Comparison of ENCODE assay signal across 9 cellular contexts in the genomic region with DNA sequence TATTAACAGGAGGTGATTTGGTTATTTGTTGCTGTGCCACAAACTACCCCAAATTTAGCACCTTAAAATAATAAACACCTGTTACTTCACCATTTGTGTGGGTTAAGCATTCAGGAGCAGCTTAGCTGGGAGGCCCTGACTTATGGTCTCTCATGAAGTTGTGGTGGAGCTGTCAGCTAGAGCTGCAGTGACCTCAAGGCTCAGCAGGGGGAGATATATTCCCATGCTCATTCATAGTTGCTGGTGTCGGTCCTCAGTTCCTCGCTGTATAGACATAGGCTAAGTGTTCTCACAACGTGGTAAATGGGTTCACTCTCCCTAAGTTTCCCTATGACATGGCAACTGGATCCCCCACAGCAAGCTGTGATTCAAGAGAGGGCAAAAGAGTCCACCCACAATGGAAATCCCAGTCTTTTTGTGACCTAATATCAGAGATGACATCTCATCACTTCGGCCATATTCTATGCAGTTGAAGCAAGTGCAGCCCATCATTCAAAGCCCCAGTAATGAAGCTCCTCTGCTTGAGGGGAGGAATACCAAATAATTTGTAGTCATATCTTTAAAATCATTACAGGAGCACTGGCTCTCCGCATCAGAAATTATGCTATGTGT. TPM values are rescaled to one million over a fixed set of nuclear protein-coding genes. Genes with fewer than 3 reads are reported as not detected.
A peak's percentile ranks its signal among the peaks of the same experiment; 100 is the strongest.
DNase-seq lines count a peak whose midpoint lies in the region; ATAC-seq and TF ChIP-seq lines count a peak whose summit lies in the region.
"Had no signal": no experiment of that assay in that cellular context is flagged by ENCODE, and none has a peak within 500 bp of the region (broad histone marks: within the 10 kb centered on the region; RNA-seq: fewer than 3 reads in every experiment).

No MANE protein-coding gene starts in this region.

- H3K4me3 Mint-ChIP-seq in CD4-positive, alpha-beta T cell, result no peak overlapping the region
- H3K4me3 Mint-ChIP-seq in natural killer cell, result no peak overlapping the region

- no peaks in the 10 kb centered on the region for H3K9me3 ChIP-seq in CD4-positive, alpha-beta T cell (ENCODE audit: control insufficient read depth, low read length)

- H3K36me3 Mint-ChIP-seq in CD4-positive, alpha-beta T cell (ENCODE audit: low read depth), result no peaks in the 10 kb centered on the region
- no peaks in the 10 kb centered on the region for H3K36me3 Mint-ChIP-seq in natural killer cell

- ATAC-seq in CD4-positive, alpha-beta T cell (ENCODE audit: poor library complexity), result no peak
- ATAC-seq in GM18867 (IDR thresholded peaks at IDR 0.05; ENCODE audit: unreplicated experiment), result peak; percentile 86
- ATAC-seq in natural killer cell, result peak in 2 of 3 donors; percentile 50 to 65
- no peak for ATAC-seq in GM21423 (IDR thresholded peaks at IDR 0.05; ENCODE audit: unreplicated experiment)
- no peak for ATAC-seq in HG03432 (IDR thresholded peaks at IDR 0.05; ENCODE audit: unreplicated experiment)

- CTCF ChIA-PET in CD4-positive, alpha-beta T cell (lab: Charles Lee), result interaction anchor here (1.2 to 1.8 kb wide), 3 partner anchors 258 to 457 kb away, joined by 5 to 6 read pairs (median 5); no protein-coding TSS in a partner anchor

- POLR2A ChIA-PET in CD4-positive, alpha-beta T cell (lab: Charles Lee), result interaction anchor here (0.6 kb wide), 1 partner anchor 143 kb away, joined by 3 read pairs; no protein-coding TSS in a partner anchor

- no peaks in the 10 kb centered on the region for H3K27me3 ChIP-seq in CD4-positive, alpha-beta T cell (ENCODE audit: control insufficient read depth, insufficient read depth, low read length)

- H3K9me3 Mint-ChIP-seq in CD4-positive, alpha-beta T cell, result no peaks in the 10 kb centered on the region
- no peaks in the 10 kb centered on the region for H3K9me3 Mint-ChIP-seq in natural killer cell

- TF ChIP-seq EP300 in Ishikawa (IDR thresholded peaks at IDR 0.05; ENCODE audit: borderline replicate concordance), result no peak

- in situ Hi-C loops in SK-MEL-5 (cut with HindIII; ENCODE audit: low pct_unique_long_range_greater_than_20kb, low sequenced_read_pairs), result loop anchor here (25.0 kb wide), 1 partner anchor 259 kb away; no protein-coding TSS in a partner anchor

- peak; percentile 90 for TF ChIP-seq RAD21 in Ishikawa (IDR thresholded peaks at IDR 0.05; ENCODE audit: low read depth)

- H3K27me3 Mint-ChIP-seq in CD4-positive, alpha-beta T cell, result no peaks in the 10 kb centered on the region
- H3K27me3 Mint-ChIP-seq in natural killer cell (ENCODE audit: low read depth in 2 of 2), result no peaks in the 10 kb centered on the region

- H3K27ac Mint-ChIP-seq in CD4-positive, alpha-beta T cell, result no peak overlapping the region
- H3K27ac Mint-ChIP-seq in natural killer cell, result no peak overlapping the region

- H3K27ac ChIP-seq in CD4-positive, alpha-beta T cell (ENCODE audit: low read depth, low read length), result no peak overlapping the region
- H3K27ac ChIP-seq: SK-N-MC had no signal

- intact Hi-C loops in CD4-positive, alpha-beta T cell (cut with DNase I, micrococcal nuclease), result no loop called here
- intact Hi-C loops in natural killer cell (cut with micrococcal nuclease), result loop anchor here (10.0 kb wide), 1 partner anchor 256 kb away; no protein-coding TSS in a partner anchor

- TF ChIP-seq CTCF in CD4-positive, alpha-beta T cell (IDR thresholded peaks at IDR 0.05), result peak; percentile 21
- no peak for TF ChIP-seq CTCF in natural killer cell (IDR thresholded peaks at IDR 0.05)

- DNase-seq in CD4-positive, alpha-beta T cell, result peak in 2 of 10 experiments; percentile 1 to 13
- DNase-seq in SK-MEL-5 (ENCODE audit: low read depth, low spot score) (peak; percentile 85), natural killer cell (no peak)
- DNase-seq in effector CD8-positive, alpha-beta T cell (lab: John Stamatoyannopoulos, UW), result peak; percentile 1

- no peaks in the 10 kb centered on the region for H3K4me1 Mint-ChIP-seq in CD4-positive, alpha-beta T cell (ENCODE audit: low read depth)
- H3K4me1 Mint-ChIP-seq in natural killer cell, result no peaks in the 10 kb centered on the region

TF ChIP-seq in Ishikawa, 13 proteins besides CTCF, POLR2A, EP300 and RAD21:
- TF ChIP-seq TEAD4 (IDR thresholded peaks at IDR 0.05) (no peak), CREB1 (IDR thresholded peaks at IDR 0.05; ENCODE audit: low read depth) (no peak), TCF12 (IDR thresholded peaks at IDR 0.05; ENCODE audit: low read depth) (no peak), NFIC (IDR thresholded peaks at IDR 0.05) (no peak), TAF1 (IDR thresholded peaks at IDR 0.05; ENCODE audit: low read depth) (no peak), YY1 (IDR thresholded peaks at IDR 0.05; ENCODE audit: low read depth) (no peak), ZBTB7A (IDR thresholded peaks at IDR 0.05; ENCODE audit: low read depth) (no peak), EGR1 (IDR thresholded peaks at IDR 0.05) (no peak), FOXM1 (IDR thresholded peaks at IDR 0.05; ENCODE audit: borderline replicate concordance, low read depth) (no peak), CEBPB (IDR thresholded peaks at IDR 0.05) (no peak)
- TF ChIP-seq, protein P1, sequence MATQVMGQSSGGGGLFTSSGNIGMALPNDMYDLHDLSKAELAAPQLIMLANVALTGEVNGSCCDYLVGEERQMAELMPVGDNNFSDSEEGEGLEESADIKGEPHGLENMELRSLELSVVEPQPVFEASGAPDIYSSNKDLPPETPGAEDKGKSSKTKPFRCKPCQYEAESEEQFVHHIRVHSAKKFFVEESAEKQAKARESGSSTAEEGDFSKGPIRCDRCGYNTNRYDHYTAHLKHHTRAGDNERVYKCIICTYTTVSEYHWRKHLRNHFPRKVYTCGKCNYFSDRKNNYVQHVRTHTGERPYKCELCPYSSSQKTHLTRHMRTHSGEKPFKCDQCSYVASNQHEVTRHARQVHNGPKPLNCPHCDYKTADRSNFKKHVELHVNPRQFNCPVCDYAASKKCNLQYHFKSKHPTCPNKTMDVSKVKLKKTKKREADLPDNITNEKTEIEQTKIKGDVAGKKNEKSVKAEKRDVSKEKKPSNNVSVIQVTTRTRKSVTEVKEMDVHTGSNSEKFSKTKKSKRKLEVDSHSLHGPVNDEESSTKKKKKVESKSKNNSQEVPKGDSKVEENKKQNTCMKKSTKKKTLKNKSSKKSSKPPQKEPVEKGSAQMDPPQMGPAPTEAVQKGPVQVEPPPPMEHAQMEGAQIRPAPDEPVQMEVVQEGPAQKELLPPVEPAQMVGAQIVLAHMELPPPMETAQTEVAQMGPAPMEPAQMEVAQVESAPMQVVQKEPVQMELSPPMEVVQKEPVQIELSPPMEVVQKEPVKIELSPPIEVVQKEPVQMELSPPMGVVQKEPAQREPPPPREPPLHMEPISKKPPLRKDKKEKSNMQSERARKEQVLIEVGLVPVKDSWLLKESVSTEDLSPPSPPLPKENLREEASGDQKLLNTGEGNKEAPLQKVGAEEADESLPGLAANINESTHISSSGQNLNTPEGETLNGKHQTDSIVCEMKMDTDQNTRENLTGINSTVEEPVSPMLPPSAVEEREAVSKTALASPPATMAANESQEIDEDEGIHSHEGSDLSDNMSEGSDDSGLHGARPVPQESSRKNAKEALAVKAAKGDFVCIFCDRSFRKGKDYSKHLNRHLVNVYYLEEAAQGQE (IDR thresholded peaks at IDR 0.05; ENCODE audit: low read depth), result no peak
- TF ChIP-seq, protein P2, sequence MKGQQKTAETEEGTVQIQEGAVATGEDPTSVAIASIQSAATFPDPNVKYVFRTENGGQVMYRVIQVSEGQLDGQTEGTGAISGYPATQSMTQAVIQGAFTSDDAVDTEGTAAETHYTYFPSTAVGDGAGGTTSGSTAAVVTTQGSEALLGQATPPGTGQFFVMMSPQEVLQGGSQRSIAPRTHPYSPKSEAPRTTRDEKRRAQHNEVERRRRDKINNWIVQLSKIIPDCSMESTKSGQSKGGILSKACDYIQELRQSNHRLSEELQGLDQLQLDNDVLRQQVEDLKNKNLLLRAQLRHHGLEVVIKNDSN (IDR thresholded peaks at IDR 0.05), result no peak
- TF ChIP-seq, protein P3, sequence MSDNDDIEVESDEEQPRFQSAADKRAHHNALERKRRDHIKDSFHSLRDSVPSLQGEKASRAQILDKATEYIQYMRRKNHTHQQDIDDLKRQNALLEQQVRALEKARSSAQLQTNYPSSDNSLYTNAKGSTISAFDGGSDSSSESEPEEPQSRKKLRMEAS (IDR thresholded peaks at IDR 0.05), result no peak

RNA-seq across cellular contexts. Expression of a gene that starts 41.1 kb away (rescaled TPM):
- not detected for total RNA-seq in CD4-positive, alpha-beta T cell
- not detected in 2 replicates for total RNA-seq in SK-MEL-5 (2014; rRNA removed; shearing (Covaris generic))
- not detected in 2 replicates for polyA plus RNA-seq in SK-MEL-5 (2015; cell fraction: cytosol; rRNA removed)
- polyA plus RNA-seq in SK-MEL-5 (2015; cell fraction: nucleus; rRNA removed), result not detected in 2 replicates
- total RNA-seq in natural killer cell, result not detected

RNA-seq across cellular contexts. Expression of a gene that starts 41.6 kb away (rescaled TPM):
- not detected for total RNA-seq in CD4-positive, alpha-beta T cell
- total RNA-seq in SK-MEL-5 (2014; rRNA removed; shearing (Covaris generic)), result not detected in 2 replicates
- polyA plus RNA-seq in SK-MEL-5 (2015; cell fraction: cytosol; rRNA removed), result not detected in 2 replicates
- 0.37 TPM in 1 of 2 replicates, not detected in the other for polyA plus RNA-seq in SK-MEL-5 (2015; cell fraction: nucleus; rRNA removed)
- not detected for total RNA-seq in natural killer cell

RNA-seq across cellular contexts. Expression of a gene that starts 57.4 kb away (rescaled TPM):
- total RNA-seq in CD4-positive, alpha-beta T cell, result 1 to 10 TPM; 9.0 to 9.6 TPM
- 10.6 and 11.3 TPM in 2 replicates for total RNA-seq in SK-MEL-5 (2014; rRNA removed; shearing (Covaris generic))
- 10.7 and 13.4 TPM in 2 replicates for polyA plus RNA-seq in SK-MEL-5 (2015; cell fraction: cytosol; rRNA removed)
- 8.0 and 12.3 TPM in 2 replicates for polyA plus RNA-seq in SK-MEL-5 (2015; cell fraction: nucleus; rRNA removed)
- total RNA-seq in natural killer cell, result 10 to 100 TPM in 1 of 3 donors, 1 to 10 TPM in 2; 8.6 to 10.7 (median 9.9) TPM

Comparison
In these comparisons a context has a peak if more than half of its experiments do, and no peak if none do; other contexts are left out.
1. ATAC-seq: peak in GM18867 (single experiment) and natural killer cell (2 of 3); none in CD4-positive, alpha-beta T cell (single experiment), GM21423 (single experiment) and HG03432 (single experiment).